1 cellular context compared by ENCODE assay signal in genomic region chr2:41933585-41934322, GRCh38.
TF ChIP-seq lines count a peak whose summit lies in the region.

No MANE protein-coding gene starts in this region.

TF ChIP-seq in GM23338, 12 proteins besides CTCF, POLR2A, EP300 and RAD21 (continued from another document):
- TF ChIP-seq ETS1 (IDR thresholded peaks at IDR 0.05) (no peak), ZNF462 (CRISPR knock-in tag; IDR thresholded peaks at IDR 0.05) (no peak), NANOG (IDR thresholded peaks at IDR 0.05; ENCODE audit: borderline replicate concordance) (no peak), EZH2phosphoT487 (IDR thresholded peaks at IDR 0.05; ENCODE audit: unreplicated experiment) (no peak), ZNF331 (CRISPR knock-in tag; IDR thresholded peaks at IDR 0.05; ENCODE audit: low read depth) (no peak)
